In the genomic region with DNA sequence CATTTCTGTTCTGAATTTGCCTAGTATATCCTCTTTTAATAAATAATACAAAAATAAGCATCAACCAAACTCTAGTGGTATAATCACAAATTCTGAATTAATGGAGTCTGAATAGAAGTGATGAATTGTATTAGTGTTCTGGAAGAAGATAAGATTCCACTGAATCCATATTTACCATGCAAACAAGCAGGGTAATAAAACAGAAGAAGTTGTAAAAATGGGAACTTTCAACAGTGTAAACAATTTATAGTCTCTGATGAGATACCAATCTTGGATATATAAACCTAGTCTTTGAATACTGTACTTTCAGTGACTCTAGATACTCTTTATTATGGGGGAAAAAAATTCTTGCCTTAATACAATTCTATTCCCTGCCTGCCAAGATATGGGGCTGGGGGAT, we compare ENCODE assay signal across 17 cellular contexts.
DNase-seq lines count a peak whose midpoint lies in the region; ATAC-seq and TF ChIP-seq lines count a peak whose summit lies in the region.
"Had no signal": no experiment of that assay in that cellular context is flagged by ENCODE, and none has a peak within 500 bp of the region (broad histone marks: within the 10 kb centered on the region; RNA-seq: fewer than 3 reads in every experiment).

No MANE protein-coding gene starts in this region.

- ATAC-seq in HG03439 (IDR thresholded peaks at IDR 0.05; ENCODE audit: unreplicated experiment), result no peak
- no peak for ATAC-seq in HG03280 (IDR thresholded peaks at IDR 0.05; ENCODE audit: unreplicated experiment)
- ATAC-seq: CD8-positive, alpha-beta T cell; GM12878; HCT116 had no signal

- H3K9me3 Mint-ChIP-seq in H9, result no peaks in the 10 kb centered on the region
- H3K9me3 Mint-ChIP-seq: CD8-positive, alpha-beta T cell; HFFc6 had no signal

- peak overlapping the region; percentile 6 for H3K4me2 ChIP-seq in H9 (ENCODE audit: insufficient read depth, insufficient read length, low read length)

- H3K4me3 ChIP-seq in fibroblast of villous mesenchyme (ENCODE audit: low read depth, low read length) (no peak overlapping the region), testis (no peak overlapping the region)
- H3K4me3 ChIP-seq: GM12878, GM23248 had no signal

- no peak overlapping the region for H2BK120ac ChIP-seq in H9 (ENCODE audit: low read depth, low read length, poor library complexity, severe bottlenecking)

- H3K9ac ChIP-seq in H9 (ENCODE audit: extremely low read depth, insufficient read length, low read length), result no peak overlapping the region
- H3K9ac ChIP-seq: GM23248 had no signal

- no peaks in the 10 kb centered on the region for H3K79me1 ChIP-seq in H9 (ENCODE audit: insufficient read depth, low read depth, low read length, poor library complexity, severe bottlenecking)

- H3K23ac ChIP-seq in H9 (ENCODE audit: insufficient read length, low read depth, low read length), result no peak overlapping the region

- H3K23me2 ChIP-seq in H9 (ENCODE audit: insufficient read length, low read depth, low read length, poor library complexity, severe bottlenecking), result no peaks in the 10 kb centered on the region

- H3K9me3 ChIP-seq in H9 (ENCODE audit: control insufficient read depth, low read depth, low read length) (no peaks in the 10 kb centered on the region), testis (no peaks in the 10 kb centered on the region)

- no peak for TF ChIP-seq POLR2A in testis (IDR thresholded peaks at IDR 0.05)

- DNase-seq in H9 (no peak), NCI-H526 (lab: John Stamatoyannopoulos, UW) (peak; percentile 15 to 16), fibroblast of villous mesenchyme (ENCODE audit: low read depth) (peak; percentile 23), testis (no peak)
- no peak for DNase-seq in activated naive CD4-positive, alpha-beta T cell (lab: John Stamatoyannopoulos, UW)
- DNase-seq: C1 segment of cervical spinal cord; CD4-positive, CD25-positive, alpha-beta regulatory T cell; CD8-positive, alpha-beta T cell; DMS 273 treated with DMSO at 0.1 percent for 48 hours; DMS79; EL; GM23248; HFFc6 had no signal

- no peak overlapping the region for H3K27ac ChIP-seq in H9 (ENCODE audit: insufficient read length, low read depth, low read length)
- no peak overlapping the region for H3K27ac ChIP-seq in testis
- H3K27ac ChIP-seq: GM23248 had no signal

- intact Hi-C loops in testis (cut with DNase I; ENCODE audit: low total_unique reads), result no loop called here

- no peaks in the 10 kb centered on the region; the same call in none of the 2 replicates for H3K27me3 Mint-ChIP-seq in H9 (ENCODE audit: low read depth)
- H3K27me3 Mint-ChIP-seq: CD4-positive, CD25-positive, alpha-beta regulatory T cell had no signal

- H2BK15ac ChIP-seq in H9 (ENCODE audit: low read depth, low read length), result no peak overlapping the region

- no peak overlapping the region for H3K14ac ChIP-seq in H9 (ENCODE audit: insufficient read depth, low read length)

- H3K4me1 ChIP-seq in H9 (ENCODE audit: insufficient read depth, low read length), result no peaks in the 10 kb centered on the region; the same call in 1 of the 2 replicates
- no peaks in the 10 kb centered on the region for H3K4me1 ChIP-seq in testis

- H2BK12ac ChIP-seq in H9 (ENCODE audit: insufficient read length, low read depth, low read length), result no peak overlapping the region

- H3K4ac ChIP-seq in H9 (ENCODE audit: low read depth, low read length), result no peak overlapping the region

- H4K8ac ChIP-seq in H9 (replicated peaks; ENCODE audit: insufficient read length, low read depth, low read length), result no peak overlapping the region

- H2BK20ac ChIP-seq in H9 (ENCODE audit: low read depth, low read length, poor library complexity, severe bottlenecking), result no peak overlapping the region

- no peak overlapping the region for H3K27ac Mint-ChIP-seq in H9
- H3K27ac Mint-ChIP-seq: CD4-positive, CD25-positive, alpha-beta regulatory T cell; CD8-positive, alpha-beta T cell; HFFc6 had no signal

- H3K27me3 ChIP-seq in H9 (ENCODE audit: insufficient read depth, low read length), result no peaks in the 10 kb centered on the region
- H3K27me3 ChIP-seq in testis, result no peaks in the 10 kb centered on the region

- no peak overlapping the region for H2BK5ac ChIP-seq in H9 (ENCODE audit: insufficient read length, low read length)

- TF ChIP-seq CTCF in H9 (conservative IDR thresholded peaks at IDR 0.05) (no peak), fibroblast of villous mesenchyme (IDR thresholded peaks at IDR 0.05; ENCODE audit: insufficient read depth, low read depth, low read length) (no peak), testis (IDR thresholded peaks at IDR 0.05) (no peak)

- no peaks in the 10 kb centered on the region for H3K36me3 ChIP-seq in testis (ENCODE audit: low read depth, missing control alignments)

- H3T11ph ChIP-seq in H9 (ENCODE audit: low read length), result no peak overlapping the region

- H4K91ac ChIP-seq in H9 (ENCODE audit: insufficient read length, low read depth, low read length), result no peak overlapping the region

- H3K36me3 Mint-ChIP-seq in H9 (ENCODE audit: insufficient read depth in 1 of 3, low read depth in 3 of 3), result no peaks in the 10 kb centered on the region
- H3K36me3 Mint-ChIP-seq: CD4-positive, CD25-positive, alpha-beta regulatory T cell; CD8-positive, alpha-beta T cell had no signal

- no peak overlapping the region for H3K18ac ChIP-seq in H9 (ENCODE audit: insufficient read length, low read depth, low read length)

- no peaks in the 10 kb centered on the region for H3K79me2 ChIP-seq in H9 (ENCODE audit: insufficient read depth, low read length)

- no peak overlapping the region for H3K4me3 Mint-ChIP-seq in H9
- H3K4me3 Mint-ChIP-seq: CD4-positive, CD25-positive, alpha-beta regulatory T cell; CD8-positive, alpha-beta T cell; HFFc6 had no signal

- peaks cover 19% of the 10 kb centered on the region in 2 experiments for H3K4me1 Mint-ChIP-seq in H9

- H2AFZ ChIP-seq in H9 (ENCODE audit: low read length), result no peak overlapping the region
- H2AFZ ChIP-seq: GM23248 had no signal

- no peak overlapping the region for H3K56ac ChIP-seq in H9 (ENCODE audit: insufficient read length, low read depth, low read length)

- H4K5ac ChIP-seq in H9 (ENCODE audit: insufficient read length, low read depth, low read length), result no peak overlapping the region

- no peaks in the 10 kb centered on the region for H4K20me1 ChIP-seq in H9 (ENCODE audit: control insufficient read depth, insufficient read depth, insufficient read length)

- no peak overlapping the region for H2AK5ac ChIP-seq in H9 (ENCODE audit: insufficient read length, low read length)

Comparison
In these comparisons a context has a peak if more than half of its experiments do, and no peak if none do; other contexts are left out.
1. DNase-seq: peak in NCI-H526 (2 of 2) and fibroblast of villous mesenchyme (single experiment); none in H9 (single experiment), activated naive CD4-positive, alpha-beta T cell (0 of 4) and testis (single experiment).